ENCODE assay signal across 8 cellular contexts in genomic region chr20:49936153-49937022, GRCh38. TPM values are rescaled to one million over a fixed set of nuclear protein-coding genes. Genes with fewer than 3 reads are reported as not detected.
DNase-seq lines count a peak whose midpoint lies in the region; ATAC-seq and TF ChIP-seq lines count a peak whose summit lies in the region.

Gene RNF114, plus strand, starts transcription at chr20:49936397. Its CDS starts 16 bp downstream, at chr20:49936413.

- no peaks in the 10 kb centered on the region for H3K9me3 ChIP-seq in CD4-positive, alpha-beta memory T cell (ENCODE audit: control insufficient read depth in 1 of 2, low read length in 2 of 2)
- H3K9me3 ChIP-seq in HUES48 (ENCODE audit: control insufficient read depth, insufficient read depth, low read length) (no peaks in the 10 kb centered on the region), OCI-LY1 (ENCODE audit: low read length) (no peaks in the 10 kb centered on the region)

- peak; percentile 85 to 87 (median 86) for DNase-seq in CD4-positive, alpha-beta memory T cell
- DNase-seq in activated CD8-positive, alpha-beta memory T cell treated with anti-CD3 and anti-CD28 coated beads, Interleukin-2, amount 50 U/mL, for 48 hours, result peak; percentile 95
- DNase-seq in endothelial cell (ENCODE audit: low spot score), result peak; percentile 91
- DNase-seq in mesothelial cell of epicardium (ENCODE audit: low spot score in 2 of 2, unreplicated experiment in 2 of 2), result peak; percentile 86 to 94
- peak; percentile 75 to 80 for DNase-seq in stimulated activated CD8-positive, alpha-beta memory T cell treated with anti-CD3 and anti-CD28 coated beads, Interleukin-15, amount 100 ng/mL, for 4 hours (ENCODE audit: low read depth in 2 of 2)

- H3K27me3 ChIP-seq in CD4-positive, alpha-beta memory T cell (ENCODE audit: insufficient read depth, low read length), result no peaks in the 10 kb centered on the region
- H3K27me3 ChIP-seq in HUES48 (ENCODE audit: control insufficient read depth, insufficient read depth, low read length) (no peaks in the 10 kb centered on the region), OCI-LY1 (ENCODE audit: insufficient read depth, low read length) (no peaks in the 10 kb centered on the region)

- peak; percentile 70 for ATAC-seq in GM19455 (IDR thresholded peaks at IDR 0.05; ENCODE audit: unreplicated experiment)

- CTCF ChIA-PET in CD4-positive, alpha-beta memory T cell (lab: Charles Lee; ENCODE audit: partially characterized antibody), result interaction anchor here (0.8 to 2.3 kb wide), 2 partner anchors 21 to 135 kb away, joined by 3 to 17 read pairs; partner anchors contain the start of gene SPATA2

- peak within 1 kb of the TSS; percentile 88 to 100 for H3K4me3 ChIP-seq in CD4-positive, alpha-beta memory T cell (ENCODE audit: low read length in 2 of 2)
- H3K4me3 ChIP-seq in HUES48 (ENCODE audit: low read depth, low read length), result peak within 1 kb of the TSS; percentile 95
- H3K4me3 ChIP-seq in OCI-LY1 (ENCODE audit: low read depth, low read length, poor library complexity, severe bottlenecking), result peak within 1 kb of the TSS; percentile 92

- H3K9me2 ChIP-seq in OCI-LY1 (ENCODE audit: low read depth, low read length), result no peaks in the 10 kb centered on the region

- peak within 1 kb of the TSS; percentile 72 for H3K4me2 ChIP-seq in OCI-LY1 (ENCODE audit: low read length)

- peak within 1 kb of the TSS; percentile 80; the same call in 1 of the 2 replicates for H2AFZ ChIP-seq in OCI-LY1 (ENCODE audit: low read length)

- TF ChIP-seq CTCF in OCI-LY1 (IDR thresholded peaks at IDR 0.05; ENCODE audit: low read length), result no peak
- TF ChIP-seq CTCF in endothelial cell (IDR thresholded peaks at IDR 0.05; ENCODE audit: unreplicated experiment), result no peak
- TF ChIP-seq CTCF in mesothelial cell of epicardium (IDR thresholded peaks at IDR 0.05; ENCODE audit: unreplicated experiment), result no peak

- peaks cover 6% of the 10 kb centered on the region for H3K36me3 ChIP-seq in CD4-positive, alpha-beta memory T cell (ENCODE audit: insufficient read depth, low read length)
- peaks cover 16% of the 10 kb centered on the region for H3K36me3 ChIP-seq in HUES48 (ENCODE audit: control insufficient read depth, insufficient read depth, low read length)
- H3K36me3 ChIP-seq in OCI-LY1 (ENCODE audit: insufficient read depth, low read length), result peaks cover 20% of the 10 kb centered on the region

- peak within 1 kb of the TSS; percentile 97 to 99 (median 98) for H3K4me3 Mint-ChIP-seq in CD4-positive, alpha-beta memory T cell
- peak within 1 kb of the TSS; percentile 97 for H3K4me3 Mint-ChIP-seq in endothelial cell (ENCODE audit: unreplicated experiment)
- H3K4me3 Mint-ChIP-seq in mesothelial cell of epicardium, result peak within 1 kb of the TSS; percentile 89

- H3K4me1 ChIP-seq in CD4-positive, alpha-beta memory T cell (ENCODE audit: insufficient read depth, low read length), result peaks cover 40% of the 10 kb centered on the region
- H3K4me1 ChIP-seq in HUES48 (ENCODE audit: control insufficient read depth, insufficient read depth, low read length), result peaks cover 17% of the 10 kb centered on the region
- peaks cover 40% of the 10 kb centered on the region for H3K4me1 ChIP-seq in OCI-LY1 (ENCODE audit: insufficient read depth, low read length, severe bottlenecking)

- peak within 1 kb of the TSS; percentile 81 for H3K9ac ChIP-seq in HUES48 (ENCODE audit: low read depth, low read length)
- H3K9ac ChIP-seq in OCI-LY1 (ENCODE audit: low read length), result peak within 1 kb of the TSS; percentile 89

- no peaks in the 10 kb centered on the region for H3K27me3 Mint-ChIP-seq in CD4-positive, alpha-beta memory T cell
- H3K27me3 Mint-ChIP-seq in endothelial cell (ENCODE audit: unreplicated experiment), result peaks cover 5% of the 10 kb centered on the region
- H3K27me3 Mint-ChIP-seq in mesothelial cell of epicardium (ENCODE audit: low read depth), result no peaks in the 10 kb centered on the region

- H3K36me3 Mint-ChIP-seq in CD4-positive, alpha-beta memory T cell, result peaks cover 10 to 22% of the 10 kb centered on the region in 2 donors
- H3K36me3 Mint-ChIP-seq in endothelial cell (ENCODE audit: low read depth, unreplicated experiment) (peaks cover 5% of the 10 kb centered on the region), mesothelial cell of epicardium (peaks cover 8% of the 10 kb centered on the region)

- H3K9me3 Mint-ChIP-seq in CD4-positive, alpha-beta memory T cell, result no peaks in the 10 kb centered on the region
- no peaks in the 10 kb centered on the region for H3K9me3 Mint-ChIP-seq in endothelial cell (ENCODE audit: unreplicated experiment)
- no peaks in the 10 kb centered on the region for H3K9me3 Mint-ChIP-seq in mesothelial cell of epicardium

- intact Hi-C loops in CD4-positive, alpha-beta memory T cell (cut with micrococcal nuclease), result loop anchor here (1.0 to 5.0 kb wide), 3 partner anchors 21 to 224 kb away; partner anchors contain the start of genes B4GALT5, SLC9A8 and SPATA2

- peaks cover 38 to 50% (median 43%) of the 10 kb centered on the region in 4 donors for H3K4me1 Mint-ChIP-seq in CD4-positive, alpha-beta memory T cell
- H3K4me1 Mint-ChIP-seq in endothelial cell (ENCODE audit: unreplicated experiment), result peaks cover 21% of the 10 kb centered on the region
- peaks cover 25% of the 10 kb centered on the region for H3K4me1 Mint-ChIP-seq in mesothelial cell of epicardium

- H4K20me1 ChIP-seq in OCI-LY1 (ENCODE audit: insufficient read depth, low read length), result no peaks in the 10 kb centered on the region

- POLR2A ChIA-PET in CD4-positive, alpha-beta memory T cell (lab: Charles Lee; ENCODE audit: partially characterized antibody), result interaction anchor here (0.9 to 4.4 kb wide), 12 partner anchors 12 to 1605 kb away, joined by 3 to 48 read pairs (median 5); partner anchors contain the start of genes B4GALT5, PEDS1, SLC9A8 and SPATA2

- peaks cover 12% of the 10 kb centered on the region for H3F3A ChIP-seq in OCI-LY1 (ENCODE audit: insufficient read depth, low read length)

- H3K27ac Mint-ChIP-seq in CD4-positive, alpha-beta memory T cell, result peak within 1 kb of the TSS; percentile 83 to 98 (median 95)
- H3K27ac Mint-ChIP-seq in endothelial cell (ENCODE audit: unreplicated experiment) (peak within 1 kb of the TSS; percentile 57), mesothelial cell of epicardium (peak within 1 kb of the TSS; percentile 89)

- H3K79me2 ChIP-seq in OCI-LY1 (ENCODE audit: insufficient read depth, low read length), result peaks cover 43% of the 10 kb centered on the region

- H3K27ac ChIP-seq in CD4-positive, alpha-beta memory T cell (ENCODE audit: low read depth, low read length), result peak within 1 kb of the TSS; percentile 88
- H3K27ac ChIP-seq in HUES48 (ENCODE audit: low read depth, low read length), result peak within 1 kb of the TSS; percentile 58
- peak within 1 kb of the TSS; percentile 68 for H3K27ac ChIP-seq in OCI-LY1 (ENCODE audit: low read depth, low read length, poor library complexity, severe bottlenecking)

RNA-seq across cellular contexts. Expression of gene RNF114, which starts in this region (rescaled TPM):
- 100 to 1,000 TPM in 1 of 2 experiments, 10 to 100 TPM in 1; 96.3 to 101 TPM for total RNA-seq in CD4-positive, alpha-beta memory T cell
- 100 to 1,000 TPM; 107 to 177 TPM for polyA plus RNA-seq in CD4-positive, alpha-beta memory T cell
- total RNA-seq in endothelial cell (ENCODE audit: unreplicated experiment) (46.8 TPM), mesothelial cell of epicardium (54.2 to 57.1 TPM (median 54.5 TPM) in 3 replicates)

Comparison
In these comparisons a context has a peak if more than half of its experiments do, and no peak if none do; other contexts are left out.
1. Peak in every context shown above with its lines: DNase-seq, ATAC-seq, H3K4me3 ChIP-seq and H3K27ac ChIP-seq.